Comparison of ENCODE assay signal across 9 cellular contexts in genomic region chr7:129571201-129571600, GRCh38.
"Had no signal": no experiment of that assay in that cellular context is flagged by ENCODE, and none has a peak within 500 bp of the region (broad histone marks: within the 10 kb centered on the region; RNA-seq: fewer than 3 reads in every experiment).

No MANE protein-coding gene starts in this region.

- H3K27ac ChIP-seq: GM23248, HL-60 had no signal

- DNase-seq: GM23248, GOT3, H7, HFFc6, KBM-7 had no signal

- H3K4me1 ChIP-seq: HAP-1 had no signal

- H3K9me3 ChIP-seq: HAP-1 had no signal

- H3K4me3 ChIP-seq: GM23248, HAP-1 had no signal

- ATAC-seq: HCT116, HepG2 had no signal

- H2AFZ ChIP-seq: GM23248 had no signal

- H3K36me3 ChIP-seq: HAP-1 had no signal

- H3K4me3 Mint-ChIP-seq: HFFc6 had no signal

- H3K9ac ChIP-seq: GM23248 had no signal
